ENCODE assay signal across 9 cellular contexts in the genomic region with DNA sequence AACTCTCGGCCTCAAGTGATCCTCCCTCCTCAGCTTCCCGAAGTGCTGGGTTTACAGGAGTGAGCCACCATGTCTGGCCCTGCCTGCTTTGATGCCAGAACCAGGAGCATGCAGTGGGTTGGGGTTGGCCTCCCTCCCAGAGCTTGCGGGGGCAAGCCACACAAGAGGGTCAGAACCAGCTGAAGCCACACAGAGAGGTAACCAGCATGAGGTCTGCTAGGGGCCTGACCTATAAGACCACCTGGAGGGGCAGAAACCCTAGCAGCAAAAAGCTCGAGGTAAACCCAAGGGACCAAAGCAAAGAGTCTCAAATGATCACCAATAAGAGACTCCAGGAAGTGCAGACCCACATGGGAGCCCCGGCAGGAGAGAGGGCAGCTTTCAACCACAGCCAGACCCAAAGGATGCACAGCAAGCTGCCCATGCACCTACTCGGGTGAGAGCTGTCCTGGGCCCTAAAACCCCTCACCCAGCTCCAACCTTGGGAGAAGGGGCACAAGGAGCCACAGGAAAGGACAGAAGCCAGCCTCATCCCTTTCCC.
A peak's percentile ranks its signal among the peaks of the same experiment; 100 is the strongest.
DNase-seq lines count a peak whose midpoint lies in the region; ATAC-seq and TF ChIP-seq lines count a peak whose summit lies in the region.
"Had no signal": no experiment of that assay in that cellular context is flagged by ENCODE, and none has a peak within 500 bp of the region (broad histone marks: within the 10 kb centered on the region; RNA-seq: fewer than 3 reads in every experiment).

No MANE protein-coding gene starts in this region.

- H3K4me1 Mint-ChIP-seq in endodermal cell = no peaks in the 10 kb centered on the region

- H3K36me3 ChIP-seq in heart right ventricle (no peaks in the 10 kb centered on the region), brain microvascular endothelial cell (replicated peaks) (no peaks in the 10 kb centered on the region), muscle layer of duodenum (ENCODE audit: control insufficient read depth in 1 of 2, insufficient read depth in 2 of 2, low read length in 2 of 2) (no peaks in the 10 kb centered on the region), vagina (no peaks in the 10 kb centered on the region), endodermal cell (ENCODE audit: control insufficient read depth, insufficient read depth, low read length) (no peaks in the 10 kb centered on the region)

- H3K36me3 Mint-ChIP-seq in endodermal cell (ENCODE audit: low read depth) = no peaks in the 10 kb centered on the region

- no peak overlapping the region for H3K9ac ChIP-seq in endodermal cell (ENCODE audit: extremely low read depth, low read length, poor library complexity, severe bottlenecking)

- TF ChIP-seq CTCF in heart right ventricle (IDR thresholded peaks at IDR 0.05) (no peak), brain microvascular endothelial cell (IDR thresholded peaks at IDR 0.05; ENCODE audit: low read depth, low read length, missing control alignments) (no peak), vagina (IDR thresholded peaks at IDR 0.05) (no peak), endodermal cell (conservative IDR thresholded peaks at IDR 0.05) (no peak)

- ATAC-seq in heart right ventricle (peak in 1 of 8 donors; percentile 21), left ventricle myocardium superior (no peak), GM18511 (IDR thresholded peaks at IDR 0.05; ENCODE audit: unreplicated experiment) (no peak)

- TF ChIP-seq POLR2A in vagina (IDR thresholded peaks at IDR 0.05) = no peak

- H3K27ac ChIP-seq in heart right ventricle = peak overlapping the region; percentile 79 to 97 (median 91)
- H3K27ac ChIP-seq in brain microvascular endothelial cell = peak overlapping the region; percentile 85
- peak overlapping the region; percentile 83 for H3K27ac ChIP-seq in muscle layer of duodenum (ENCODE audit: low read length)
- H3K27ac ChIP-seq in vagina = peak overlapping the region; percentile 93
- H3K27ac ChIP-seq in endodermal cell (ENCODE audit: low read depth, low read length) = no peak overlapping the region

- intact Hi-C loops in heart right ventricle (cut with DNase I) = loop anchor here in 5 of 10 donors (5.0 to 10.0 kb wide), 4 partner anchors 35 to 53 kb away; no protein-coding TSS in a partner anchor
- intact Hi-C loops in left ventricle myocardium superior (cut with micrococcal nuclease) = no loop called here
- intact Hi-C loops in vagina (cut with DNase I) = loop anchor here (5.0 kb wide), 1 partner anchor 50 kb away; no protein-coding TSS in a partner anchor

- H3K27me3 Mint-ChIP-seq in endodermal cell (ENCODE audit: insufficient read depth) = no peaks in the 10 kb centered on the region

- no peaks in the 10 kb centered on the region for H3K9me3 Mint-ChIP-seq in endodermal cell

- no peak for DNase-seq in heart right ventricle
- no peak for DNase-seq in left ventricle myocardium superior
- DNase-seq in brain microvascular endothelial cell = no peak
- DNase-seq in vagina (ENCODE audit: extremely low spot score in 2 of 2) = no peak
- no peak for DNase-seq in endodermal cell
- no peak for DNase-seq in NCI-H2171 (lab: John Stamatoyannopoulos, UW)
- DNase-seq: NCI-H1105 treated with DMSO at 0.1 percent for 48 hours had no signal

- in situ Hi-C loops in brain microvascular endothelial cell (cut with HindIII; ENCODE audit: low pct_ligation_motif_present, low sequenced_read_pairs) = no loop called here

- H3K27me3 ChIP-seq in heart right ventricle (no peaks in the 10 kb centered on the region), brain microvascular endothelial cell (replicated peaks) (no peaks in the 10 kb centered on the region), muscle layer of duodenum (ENCODE audit: low read depth, low read length) (no peaks in the 10 kb centered on the region), vagina (no peaks in the 10 kb centered on the region), endodermal cell (ENCODE audit: control insufficient read depth, insufficient read depth, low read length, poor library complexity, severe bottlenecking) (no peaks in the 10 kb centered on the region)

- no peaks in the 10 kb centered on the region for H3K9me3 ChIP-seq in heart right ventricle
- H3K9me3 ChIP-seq in muscle layer of duodenum (ENCODE audit: control insufficient read depth in 1 of 2, low read length in 2 of 2) = no peaks in the 10 kb centered on the region
- H3K9me3 ChIP-seq in vagina = no peaks in the 10 kb centered on the region
- H3K9me3 ChIP-seq in endodermal cell (ENCODE audit: control insufficient read depth, low read length) = no peaks in the 10 kb centered on the region

- peaks cover 5 to 53% (median 38%) of the 10 kb centered on the region in 9 donors for H3K4me1 ChIP-seq in heart right ventricle
- H3K4me1 ChIP-seq in muscle layer of duodenum (ENCODE audit: control insufficient read depth in 1 of 2, insufficient read depth in 2 of 2, low read length in 2 of 2) = peaks cover 6 to 18% of the 10 kb centered on the region in 2 donors
- peaks cover 28% of the 10 kb centered on the region for H3K4me1 ChIP-seq in vagina
- H3K4me1 ChIP-seq in endodermal cell (ENCODE audit: control insufficient read depth, insufficient read depth, low read length) = no peaks in the 10 kb centered on the region

- H3K4me3 Mint-ChIP-seq in endodermal cell = no peak overlapping the region

- H3K4me3 ChIP-seq in heart right ventricle (peak overlapping the region in 1 of 10 donors; percentile 19), brain microvascular endothelial cell (ENCODE audit: low read depth, low read length) (no peak overlapping the region), muscle layer of duodenum (ENCODE audit: low read depth in 1 of 2, low read length in 2 of 2) (peak overlapping the region; percentile 23 to 27), vagina (no peak overlapping the region), endodermal cell (ENCODE audit: low read length) (no peak overlapping the region)

- no peak overlapping the region for H3K27ac Mint-ChIP-seq in endodermal cell

- WGBS in heart right ventricle, 2 donors = 67 to 69% methylated on average over 6 of the region's 6 CpGs
- WGBS in endodermal cell (ENCODE audit: insufficient coverage in 1 of 2, insufficient read length in 1 of 2), 2 experiments = 70 to 92% methylated on average over 4 to 6 of the region's 6 CpGs

Comparison
In these comparisons a context has a peak if more than half of its experiments do, and no peak if none do; other contexts are left out.
1. H3K4me3 ChIP-seq: peak in muscle layer of duodenum (2 of 2); none in brain microvascular endothelial cell (single experiment), vagina (0 of 2) and endodermal cell (single experiment).